Comparison of ENCODE assay signal across 13 cellular contexts in the genomic region with DNA sequence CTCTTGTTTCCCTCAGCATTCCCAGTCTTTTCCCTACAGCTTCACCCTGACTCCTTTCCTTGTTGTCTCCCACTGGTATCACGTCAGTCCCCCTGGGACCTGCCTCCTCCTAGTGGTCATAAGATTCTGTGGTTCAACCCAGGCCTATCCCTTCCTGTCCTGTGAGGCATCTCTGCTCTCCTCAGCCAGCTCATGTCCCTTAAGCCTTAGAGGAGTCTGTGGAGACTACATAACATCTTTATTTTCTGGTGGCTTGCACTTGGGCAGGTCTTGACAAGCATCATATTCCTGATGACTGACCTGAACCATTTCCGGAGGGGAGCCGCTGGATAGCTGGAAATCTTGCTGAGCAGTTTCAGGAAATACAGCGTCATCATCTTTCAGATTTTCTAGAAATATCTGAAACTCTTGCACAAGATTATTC. TPM values are rescaled to one million over a fixed set of nuclear protein-coding genes. Genes with fewer than 3 reads are reported as not detected.
DNase-seq lines count a peak whose midpoint lies in the region; ATAC-seq and TF ChIP-seq lines count a peak whose summit lies in the region.
"Had no signal": no experiment of that assay in that cellular context is flagged by ENCODE, and none has a peak within 500 bp of the region (broad histone marks: within the 10 kb centered on the region; RNA-seq: fewer than 3 reads in every experiment).

No MANE protein-coding gene starts in this region.

- H3K27me3 ChIP-seq in NT2/D1 (ENCODE audit: insufficient read depth, insufficient read length) (no peaks in the 10 kb centered on the region), esophagus squamous epithelium (no peaks in the 10 kb centered on the region)

- no peaks in the 10 kb centered on the region for H3K9me3 ChIP-seq in NT2/D1 (ENCODE audit: insufficient read depth, low read length)
- no peaks in the 10 kb centered on the region for H3K9me3 ChIP-seq in esophagus squamous epithelium

- peaks cover 0 to 9% (median 2%) of the 10 kb centered on the region in 9 donors for H3K9me3 Mint-ChIP-seq in naive thymus-derived CD8-positive, alpha-beta T cell

- 25 to 27% methylated on average over 4 of the region's 4 CpGs for WGBS in esophagus squamous epithelium, 2 donors

- no peak overlapping the region for H3K4me3 ChIP-seq in NT2/D1 (ENCODE audit: insufficient read length, low read depth)
- no peak overlapping the region for H3K4me3 ChIP-seq in esophagus squamous epithelium

- peak overlapping the region in 1 of 10 donors; percentile 63 for H3K27ac Mint-ChIP-seq in naive thymus-derived CD8-positive, alpha-beta T cell
- H3K27ac Mint-ChIP-seq: activated naive CD4-positive, alpha-beta T cell treated with anti-CD3 and anti-CD28 coated beads, Interleukin-2, amount 50 U/mL, for 24 hours; T-cell had no signal

- peaks cover 2% of the 10 kb centered on the region for H3K4me1 ChIP-seq in NT2/D1 (ENCODE audit: insufficient read depth, insufficient read length)
- peaks cover 0 to 55% (median 11%) of the 10 kb centered on the region in 3 donors for H3K4me1 ChIP-seq in esophagus squamous epithelium

- peak in 1 of 6 experiments; percentile 49 for TF ChIP-seq CTCF in esophagus squamous epithelium (IDR thresholded peaks at IDR 0.05)

- H3K36me3 Mint-ChIP-seq in naive thymus-derived CD8-positive, alpha-beta T cell = peaks cover 13 to 21% (median 19%) of the 10 kb centered on the region in 3 donors

- no peak overlapping the region for H3K4me3 Mint-ChIP-seq in naive thymus-derived CD8-positive, alpha-beta T cell
- H3K4me3 Mint-ChIP-seq: activated naive CD4-positive, alpha-beta T cell treated with anti-CD3 and anti-CD28 coated beads, Interleukin-2, amount 50 U/mL, for 24 hours; T-cell had no signal

- peaks cover 0 to 1% (median 0%) of the 10 kb centered on the region in 4 donors for H3K4me1 Mint-ChIP-seq in naive thymus-derived CD8-positive, alpha-beta T cell

- TF ChIP-seq POLR2A in esophagus squamous epithelium (IDR thresholded peaks at IDR 0.05) = no peak

- peak; percentile 33 for DNase-seq in NCI-H82 (lab: John Stamatoyannopoulos, UW)
- DNase-seq in NCI-H82 treated with DMSO at 0.1 percent for 48 hours (lab: John Stamatoyannopoulos, UW; ENCODE audit: unreplicated experiment) = no peak
- peak; percentile 16 for DNase-seq in NT2/D1 (ENCODE audit: low read depth, low spot score)
- DNase-seq in esophagus squamous epithelium (lab: John Stamatoyannopoulos, UW) = no peak
- peak; percentile 20 for DNase-seq in stromal cell of bone marrow (ENCODE audit: low read depth)
- DNase-seq in retina = no peak
- no peak for DNase-seq in naive thymus-derived CD8-positive, alpha-beta T cell
- DNase-seq: activated CD4-positive, alpha-beta T cell treated with anti-CD3 and anti-CD28 coated beads, Interleukin-2, amount 50 U/mL, for 4 hours; NCI-H774; T-cell had no signal

- H3K36me3 ChIP-seq in NT2/D1 (ENCODE audit: insufficient read depth, insufficient read length, low read length) = no peaks in the 10 kb centered on the region
- no peaks in the 10 kb centered on the region for H3K36me3 ChIP-seq in esophagus squamous epithelium

- intact Hi-C loops in esophagus squamous epithelium (cut with DNase I) = no loop called here

- no peak for ATAC-seq in HG03457 (IDR thresholded peaks at IDR 0.05; ENCODE audit: unreplicated experiment)
- no peak for ATAC-seq in naive thymus-derived CD8-positive, alpha-beta T cell
- ATAC-seq: T-cell had no signal

- POLR2A ChIA-PET in naive thymus-derived CD8-positive, alpha-beta T cell (lab: Charles Lee) = interaction anchor here (0.6 kb wide), 1 partner anchor 17 kb away, joined by 4 read pairs; no protein-coding TSS in a partner anchor

- H3K9ac ChIP-seq in NT2/D1 (ENCODE audit: insufficient read length, low read depth) = no peak overlapping the region

- H3K27me3 Mint-ChIP-seq in naive thymus-derived CD8-positive, alpha-beta T cell = no peaks in the 10 kb centered on the region
- H3K27me3 Mint-ChIP-seq: activated naive CD4-positive, alpha-beta T cell treated with anti-CD3 and anti-CD28 coated beads, Interleukin-2, amount 50 U/mL, for 24 hours; T-cell had no signal

- peak overlapping the region in 3 of 4 donors; percentile 36 to 72 (median 48) for H3K27ac ChIP-seq in esophagus squamous epithelium

RNA-seq across cellular contexts. Expression of gene C12orf71, which starts 0.7 kb away (rescaled TPM):
- not detected for total RNA-seq in esophagus squamous epithelium
- total RNA-seq in naive thymus-derived CD8-positive, alpha-beta T cell = not detected
- polyA plus RNA-seq in naive thymus-derived CD8-positive, alpha-beta T cell = not detected
- total RNA-seq: A673, T-cell had no signal

RNA-seq across cellular contexts. Expression of gene MED21, which starts 59.3 kb away (rescaled TPM):
- total RNA-seq in esophagus squamous epithelium = 10 to 100 TPM; 38.0 to 65.0 (median 55.1) TPM
- 10 to 100 TPM; 68.6 to 86.3 TPM for total RNA-seq in naive thymus-derived CD8-positive, alpha-beta T cell
- 10 to 100 TPM; 13.1 to 16.7 (median 16.5) TPM for polyA plus RNA-seq in naive thymus-derived CD8-positive, alpha-beta T cell

Comparison
In these comparisons a context has a peak if more than half of its experiments do, and no peak if none do; other contexts are left out.
1. DNase-seq: peak in NCI-H82 (single experiment), NT2/D1 (single experiment) and stromal cell of bone marrow (single experiment); none in NCI-H82 treated with DMSO at 0.1 percent for 48 hours (single experiment), esophagus squamous epithelium (single experiment), retina (single experiment) and naive thymus-derived CD8-positive, alpha-beta T cell (0 of 10).